8 cellular contexts compared by ENCODE assay signal in the genomic region with DNA sequence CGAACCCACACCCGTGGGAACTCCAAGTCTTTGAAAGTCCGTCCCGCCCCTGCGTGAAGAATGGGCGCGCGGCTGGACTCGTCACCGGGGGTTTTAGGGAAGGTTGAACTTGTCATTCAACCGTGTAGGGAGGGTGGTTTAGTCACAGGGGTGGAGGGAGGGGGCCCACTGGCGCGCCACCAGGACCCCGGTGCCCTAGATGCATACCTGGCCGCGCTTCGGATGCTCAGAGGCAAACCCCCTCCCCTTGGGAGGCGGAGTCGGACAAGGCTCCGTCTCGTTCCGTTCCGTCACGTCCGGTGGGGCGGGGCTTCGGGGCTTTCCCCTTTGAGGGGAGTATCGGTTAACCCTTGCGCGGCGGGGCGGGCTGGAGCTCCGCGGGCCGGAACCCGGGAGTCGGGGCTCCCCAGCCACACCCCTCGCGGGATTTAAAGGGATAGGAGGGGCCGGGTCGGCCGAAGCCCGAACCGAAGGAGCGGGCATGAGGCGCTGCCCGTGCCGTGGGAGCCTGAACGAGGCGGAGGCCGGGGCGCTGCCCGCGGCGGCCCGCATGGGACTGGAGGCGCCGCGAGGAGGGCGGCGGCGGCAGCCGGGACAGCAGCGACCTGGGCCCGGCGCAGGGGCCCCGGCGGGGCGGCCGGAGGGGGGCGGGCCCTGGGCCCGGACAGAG. TPM values are rescaled to one million over a fixed set of nuclear protein-coding genes. Genes with fewer than 3 reads are reported as not detected.
DNase-seq lines count a peak whose midpoint lies in the region; ATAC-seq and TF ChIP-seq lines count a peak whose summit lies in the region.

Gene COQ8B, minus strand, starts transcription at position 232 of the 670 bp plus-strand sequence. CDS start 2,254 bp downstream, outside the sequence.
Gene ITPKC, plus strand, starts transcription at position 458 of the 670 bp plus-strand sequence. Its CDS starts 24 bp downstream, at position 482.

- no peak within 1 kb of the TSS for H2AFZ ChIP-seq in H9 (ENCODE audit: low read length)

- no peaks in the 10 kb centered on the region; the same call in 1 of the 2 replicates for H3K79me2 ChIP-seq in H9 (ENCODE audit: insufficient read depth, low read length)

- H3K36me3 ChIP-seq in ES-I3 (ENCODE audit: insufficient read depth, low read length) = 0 out of 2 replicates have a peak, but pooled peaks cover 4% of the 10 kb centered on the region

- H3K23ac ChIP-seq in H9 (ENCODE audit: insufficient read length, low read depth, low read length) = no peak within 1 kb of the TSS

- no peak within 1 kb of the TSS for H2BK20ac ChIP-seq in H9 (ENCODE audit: low read depth, low read length, poor library complexity, severe bottlenecking)

- H3K4me1 ChIP-seq in ES-I3 (ENCODE audit: insufficient read depth, low read length) (no peaks in the 10 kb centered on the region; the same call in 1 of the 2 replicates), H9 (ENCODE audit: insufficient read depth, low read length) (no peaks in the 10 kb centered on the region; the same call in 1 of the 2 replicates)

- H3K18ac ChIP-seq in H9 (ENCODE audit: insufficient read length, low read depth, low read length) = peak within 1 kb of the TSS; percentile 77

- H3K4me3 Mint-ChIP-seq in H9 = peak within 1 kb of the TSS; percentile 93 to 97
- H3K4me3 Mint-ChIP-seq in nephron = peak within 1 kb of the TSS; percentile 96 to 99 (median 96)

- H3K27me3 Mint-ChIP-seq in H9 (ENCODE audit: low read depth) (no peaks in the 10 kb centered on the region), nephron (ENCODE audit: low read depth) (no peaks in the 10 kb centered on the region)

- H4K91ac ChIP-seq in H9 (ENCODE audit: insufficient read length, low read depth, low read length) = peak within 1 kb of the TSS; percentile 15

- peak within 1 kb of the TSS; percentile 9; the same call in 1 of the 2 replicates for H3K4ac ChIP-seq in H9 (ENCODE audit: low read depth, low read length)

- H2AK5ac ChIP-seq in H9 (ENCODE audit: insufficient read length, low read length) = no peak within 1 kb of the TSS

- H2BK5ac ChIP-seq in H9 (ENCODE audit: insufficient read length, low read length) = no peak within 1 kb of the TSS

- peak within 1 kb of the TSS; percentile 90 for H3K4me2 ChIP-seq in H9 (ENCODE audit: insufficient read depth, insufficient read length, low read length)

- no peaks in the 10 kb centered on the region for H3K27me3 ChIP-seq in H9 (ENCODE audit: insufficient read depth, low read length)

- TF ChIP-seq POLR2A in Raji (IDR thresholded peaks at IDR 0.05; ENCODE audit: insufficient read depth, low read depth, low read length) = peak; percentile 61; the same call in 1 of the 2 replicates

- no CpG with 5 or more reads among the region's 72 CpGs for WGBS in H9 (ENCODE audit: extremely low coverage, insufficient read length, low lambda C conversion rate)

- no peaks in the 10 kb centered on the region for H3K79me1 ChIP-seq in H9 (ENCODE audit: insufficient read depth, low read depth, low read length, poor library complexity, severe bottlenecking)

- peaks cover 27 to 44% of the 10 kb centered on the region in 2 experiments for H3K4me1 Mint-ChIP-seq in H9
- H3K4me1 Mint-ChIP-seq in nephron = peaks cover 27% of the 10 kb centered on the region

- peak; percentile 79 for ATAC-seq in stimulated activated naive CD8-positive, alpha-beta T cell treated with anti-CD3 and anti-CD28 coated beads, Interleukin-15, Interleukin-2, amounts not matched to agents 100 U/mL and 50 U/mL, for 24 hours

- no peak within 1 kb of the TSS for H2BK120ac ChIP-seq in H9 (ENCODE audit: low read depth, low read length, poor library complexity, severe bottlenecking)

- peak within 1 kb of the TSS; percentile 77 for H2BK12ac ChIP-seq in H9 (ENCODE audit: insufficient read length, low read depth, low read length)

- H3K27ac ChIP-seq in H9 (ENCODE audit: insufficient read length, low read depth, low read length) = peak within 1 kb of the TSS; percentile 53

- H3K9me3 ChIP-seq in ES-I3 (ENCODE audit: control insufficient read depth, insufficient read depth, low read length) (no peaks in the 10 kb centered on the region), H9 (ENCODE audit: control insufficient read depth, low read depth, low read length) (no peaks in the 10 kb centered on the region)

- no peaks in the 10 kb centered on the region; a peak in 1 of 5 replicates for H3K9me3 Mint-ChIP-seq in H9
- H3K9me3 Mint-ChIP-seq in nephron = no peaks in the 10 kb centered on the region

- no peak within 1 kb of the TSS for H3K56ac ChIP-seq in H9 (ENCODE audit: insufficient read length, low read depth, low read length)

- H2BK15ac ChIP-seq in H9 (ENCODE audit: low read depth, low read length) = no peak within 1 kb of the TSS

- peak; percentile 98 for DNase-seq in H9
- peak; percentile 98 for DNase-seq in M059J (ENCODE audit: low read depth)
- peak; percentile 100 for DNase-seq in activated effector memory CD4-positive, alpha-beta T cell treated with anti-CD3 and anti-CD28 coated beads, Interleukin-2, amount 50 U/mL, for 16 hours
- DNase-seq in fibroblast of the aortic adventitia (ENCODE audit: low read depth) = peak; percentile 97
- DNase-seq in stimulated activated naive CD8-positive, alpha-beta T cell treated with anti-CD3 and anti-CD28 coated beads, Interleukin-15, Interleukin-2, amounts not matched to agents 100 U/mL and 50 U/mL, for 24 hours = peak; percentile 100

- TF ChIP-seq CTCF in H9 (conservative IDR thresholded peaks at IDR 0.05) (peak; percentile 19; the same call in 1 of the 3 replicates), fibroblast of the aortic adventitia (IDR thresholded peaks at IDR 0.05; ENCODE audit: insufficient read depth, low read length) (no peak), nephron (IDR thresholded peaks at IDR 0.05; ENCODE audit: unreplicated experiment in 3 of 3) (peak in 2 of 3 experiments; percentile 21 to 22)

- H3K14ac ChIP-seq in H9 (ENCODE audit: insufficient read depth, low read length) = peak within 1 kb of the TSS; percentile 88

- H3K23me2 ChIP-seq in H9 (ENCODE audit: insufficient read length, low read depth, low read length, poor library complexity, severe bottlenecking) = peaks cover 32% of the 10 kb centered on the region

- H4K5ac ChIP-seq in H9 (ENCODE audit: insufficient read length, low read depth, low read length) = peak within 1 kb of the TSS; percentile 27

- H3K27ac Mint-ChIP-seq in H9 (peak within 1 kb of the TSS; percentile 91 to 99 (median 96)), nephron (peak within 1 kb of the TSS; percentile 97 to 99 (median 99))

- no peak within 1 kb of the TSS for H4K8ac ChIP-seq in H9 (replicated peaks; ENCODE audit: insufficient read length, low read depth, low read length)

- H4K20me1 ChIP-seq in H9 (ENCODE audit: control insufficient read depth, insufficient read depth, insufficient read length) = no peaks in the 10 kb centered on the region

- H3T11ph ChIP-seq in H9 (ENCODE audit: low read length) = no peak within 1 kb of the TSS

- H3K9ac ChIP-seq in ES-I3 (ENCODE audit: low read depth, low read length) = peak within 1 kb of the TSS; percentile 94
- peak within 1 kb of the TSS; percentile 85 for H3K9ac ChIP-seq in H9 (ENCODE audit: extremely low read depth, insufficient read length, low read length)

- H3K36me3 Mint-ChIP-seq in H9 (ENCODE audit: insufficient read depth in 1 of 3, low read depth in 3 of 3) (peaks cover 8 to 25% (median 18%) of the 10 kb centered on the region in 3 experiments), nephron (ENCODE audit: low read depth) (peaks cover 18% of the 10 kb centered on the region)

- peak within 1 kb of the TSS; percentile 93 for H3K4me3 ChIP-seq in fibroblast of the aortic adventitia (ENCODE audit: low read depth, low read length)

RNA-seq across cellular contexts. Expression of gene COQ8B, which starts in this region (rescaled TPM):
- total RNA-seq in H9 (2021) (40.5 and 42.0 TPM in 2 replicates), fibroblast of the aortic adventitia (ENCODE audit: low replicate concordance) (19.5 and 29.5 TPM in 2 replicates)
- total RNA-seq in M059J (2014; rRNA removed; shearing (Covaris generic)) = 9.5 and 30.8 TPM in 2 replicates

RNA-seq across cellular contexts. Expression of gene ITPKC, which starts in this region (rescaled TPM):
- total RNA-seq in H9 (2021) (11.2 and 11.8 TPM in 2 replicates), fibroblast of the aortic adventitia (ENCODE audit: low replicate concordance) (12.7 and 15.2 TPM in 2 replicates)
- 6.3 and 7.2 TPM in 2 replicates for total RNA-seq in M059J (2014; rRNA removed; shearing (Covaris generic))

Comparison
In these comparisons a context has a peak if more than half of its experiments do, and no peak if none do; other contexts are left out.
1. Peak in every context shown above with its lines: DNase-seq, ATAC-seq, H3K4me3 ChIP-seq and H3K27ac ChIP-seq.